Comparison of ENCODE assay signal across 15 cellular contexts in genomic region chr13:28327761-28328607, GRCh38.
DNase-seq lines count a peak whose midpoint lies in the region; ATAC-seq and TF ChIP-seq lines count a peak whose summit lies in the region.
"Had no signal": no experiment of that assay in that cellular context is flagged by ENCODE, and none has a peak within 500 bp of the region (broad histone marks: within the 10 kb centered on the region; RNA-seq: fewer than 3 reads in every experiment).

No MANE protein-coding gene starts in this region.

- H2BK15ac ChIP-seq in mesenchymal stem cell (ENCODE audit: low read depth, poor library complexity, severe bottlenecking): peak overlapping the region; percentile 77

- POLR2A ChIA-PET in CD4-positive, alpha-beta T cell (lab: Charles Lee): no interaction called here

- peaks cover 8% of the 10 kb centered on the region for H3K4me1 ChIP-seq in mesenchymal stem cell (ENCODE audit: control insufficient read depth, insufficient read depth, low read depth, low read length)

- H3K23ac ChIP-seq in mesenchymal stem cell (ENCODE audit: low read length in 2 of 2): no peak overlapping the region

- no peak overlapping the region for H3K14ac ChIP-seq in mesenchymal stem cell (ENCODE audit: low read length in 2 of 2)

- peak overlapping the region; percentile 28 to 30 for H3K18ac ChIP-seq in mesenchymal stem cell (ENCODE audit: low read depth in 1 of 2, low read length in 2 of 2)

- no peak overlapping the region for H2AFZ ChIP-seq in mesenchymal stem cell (ENCODE audit: low read depth, low read length)

- no peak overlapping the region for H2AK5ac ChIP-seq in mesenchymal stem cell (ENCODE audit: low read length, severe bottlenecking)

- H3K27me3 Mint-ChIP-seq in HFFc6 (ENCODE audit: insufficient read depth) (no peaks in the 10 kb centered on the region; the same call in 1 of the 2 replicates), endothelial cell (ENCODE audit: unreplicated experiment) (peaks cover 12% of the 10 kb centered on the region)
- no peaks in the 10 kb centered on the region for H3K27me3 Mint-ChIP-seq in CD4-positive, alpha-beta T cell

- H3K36me3 ChIP-seq in mesenchymal stem cell (ENCODE audit: control insufficient read depth in 1 of 2, insufficient read depth in 2 of 2, low read depth in 1 of 2, low read length in 2 of 2): no peaks in the 10 kb centered on the region

- no peak overlapping the region for H2BK120ac ChIP-seq in mesenchymal stem cell (ENCODE audit: low read depth, low read length)

- ATAC-seq in HG03442 (IDR thresholded peaks at IDR 0.05; ENCODE audit: unreplicated experiment): no peak
- no peak for ATAC-seq in CD4-positive, alpha-beta T cell (ENCODE audit: poor library complexity)
- ATAC-seq: CD8-positive, alpha-beta T cell; Right ventricle myocardium inferior; SK-N-SH treated with all-trans-retinoic acid at 6 μM for 48 hours had no signal

- H3K4me1 Mint-ChIP-seq in HFFc6 (ENCODE audit: low read depth) (peaks cover 80% of the 10 kb centered on the region), endothelial cell (ENCODE audit: unreplicated experiment) (peaks cover 56% of the 10 kb centered on the region)
- H3K4me1 Mint-ChIP-seq in CD4-positive, alpha-beta T cell (ENCODE audit: low read depth): no peaks in the 10 kb centered on the region

- no peaks in the 10 kb centered on the region for H3K79me1 ChIP-seq in mesenchymal stem cell (replicated peaks; ENCODE audit: low read length, poor library complexity, severe bottlenecking)

- DNase-seq in HFFc6: no peak
- no peak for DNase-seq in endothelial cell (ENCODE audit: low spot score)
- no peak for DNase-seq in mesenchymal stem cell
- DNase-seq in HCEC 1CT: no peak
- DNase-seq in NCI-H69 (lab: John Stamatoyannopoulos, UW): no peak
- no peak for DNase-seq in CD4-positive, alpha-beta T cell
- DNase-seq: ACHN; CD8-positive, alpha-beta T cell; H9; NCI-H146; NCI-H2081 treated with DMSO at 0.1 percent for 48 hours; NCI-H2227 treated with DMSO at 0.1 percent for 48 hours had no signal

- H4K8ac ChIP-seq in mesenchymal stem cell (ENCODE audit: low read length): peak overlapping the region; percentile 42

- peak overlapping the region in 1 of 2 experiments; percentile 47 for H3K4ac ChIP-seq in mesenchymal stem cell (ENCODE audit: low read depth in 1 of 2, low read length in 2 of 2)

- intact Hi-C loops in CD4-positive, alpha-beta T cell (cut with DNase I, micrococcal nuclease): no loop called here

- TF ChIP-seq CTCF in HFFc6 (IDR thresholded peaks at IDR 0.05): no peak
- TF ChIP-seq CTCF in endothelial cell (IDR thresholded peaks at IDR 0.05; ENCODE audit: unreplicated experiment): no peak
- TF ChIP-seq CTCF in CD4-positive, alpha-beta T cell (IDR thresholded peaks at IDR 0.05): no peak

- CTCF ChIA-PET in CD4-positive, alpha-beta T cell (lab: Charles Lee): no interaction called here

- H3K4me3 Mint-ChIP-seq in HFFc6 (no peak overlapping the region), endothelial cell (ENCODE audit: unreplicated experiment) (peak overlapping the region; percentile 23)
- no peak overlapping the region for H3K4me3 Mint-ChIP-seq in CD4-positive, alpha-beta T cell
- H3K4me3 Mint-ChIP-seq: CD8-positive, alpha-beta T cell; H9 had no signal

- 82% methylated on average over 16 of the region's 18 CpGs for WGBS in mesenchymal stem cell

- H3K4me2 ChIP-seq in mesenchymal stem cell (ENCODE audit: low read length, poor library complexity, severe bottlenecking): no peak overlapping the region

- no peak overlapping the region for H4K91ac ChIP-seq in mesenchymal stem cell (ENCODE audit: low read length)

- peaks cover 0 to 4% of the 10 kb centered on the region in 2 experiments for H3K27me3 ChIP-seq in mesenchymal stem cell (ENCODE audit: control insufficient read depth in 1 of 2, insufficient read depth in 1 of 2, low read length in 2 of 2)
- no peaks in the 10 kb centered on the region for H3K27me3 ChIP-seq in CD4-positive, alpha-beta T cell (ENCODE audit: control insufficient read depth, insufficient read depth, low read length)

- H3K9me3 ChIP-seq in mesenchymal stem cell (ENCODE audit: control insufficient read depth, low read length): no peaks in the 10 kb centered on the region
- H3K9me3 ChIP-seq in CD4-positive, alpha-beta T cell (ENCODE audit: control insufficient read depth, low read length): no peaks in the 10 kb centered on the region

- no peak overlapping the region for H3K9ac ChIP-seq in mesenchymal stem cell (ENCODE audit: low read length)

- H3K36me3 Mint-ChIP-seq in HFFc6 (ENCODE audit: low read depth): peaks cover 5% of the 10 kb centered on the region
- H3K36me3 Mint-ChIP-seq in endothelial cell (ENCODE audit: low read depth, unreplicated experiment): peaks cover 41% of the 10 kb centered on the region
- H3K36me3 Mint-ChIP-seq in CD4-positive, alpha-beta T cell (ENCODE audit: low read depth): no peaks in the 10 kb centered on the region
- H3K36me3 Mint-ChIP-seq: CD8-positive, alpha-beta T cell had no signal

- H2BK5ac ChIP-seq in mesenchymal stem cell (ENCODE audit: low read depth, low read length, poor library complexity, severe bottlenecking): no peak overlapping the region

- H2BK12ac ChIP-seq in mesenchymal stem cell (ENCODE audit: low read length in 2 of 2): peak overlapping the region in 1 of 2 experiments; percentile 81

- H3K9me3 Mint-ChIP-seq in HFFc6: no peaks in the 10 kb centered on the region
- H3K9me3 Mint-ChIP-seq in endothelial cell (ENCODE audit: unreplicated experiment): no peaks in the 10 kb centered on the region
- no peaks in the 10 kb centered on the region for H3K9me3 Mint-ChIP-seq in CD4-positive, alpha-beta T cell
- H3K9me3 Mint-ChIP-seq: CD8-positive, alpha-beta T cell; H9 had no signal

- no peak overlapping the region for H3K4me3 ChIP-seq in mesenchymal stem cell (ENCODE audit: insufficient read depth in 1 of 2, low read depth in 1 of 2, low read length in 2 of 2)

- H3K27ac Mint-ChIP-seq in HFFc6: peak overlapping the region; percentile 59; the same call in 1 of the 2 replicates
- peak overlapping the region; percentile 81 for H3K27ac Mint-ChIP-seq in endothelial cell (ENCODE audit: unreplicated experiment)
- no peak overlapping the region for H3K27ac Mint-ChIP-seq in CD4-positive, alpha-beta T cell
- H3K27ac Mint-ChIP-seq: CD8-positive, alpha-beta T cell had no signal

- H3K27ac ChIP-seq in mesenchymal stem cell (ENCODE audit: low read length, poor library complexity, severe bottlenecking): no peak overlapping the region
- no peak overlapping the region for H3K27ac ChIP-seq in CD4-positive, alpha-beta T cell (ENCODE audit: low read depth, low read length)
